Comparison of ENCODE assay signal across 10 cellular contexts in genomic region chr19:48695743-48696352, GRCh38. TPM values are rescaled to one million over a fixed set of nuclear protein-coding genes. Genes with fewer than 3 reads are reported as not detected.
DNase-seq lines count a peak whose midpoint lies in the region; ATAC-seq and TF ChIP-seq lines count a peak whose summit lies in the region.
"Had no signal": no experiment of that assay in that cellular context is flagged by ENCODE, and none has a peak within 500 bp of the region (broad histone marks: within the 10 kb centered on the region; RNA-seq: fewer than 3 reads in every experiment).

Gene FUT2, plus strand, starts transcription at chr19:48695971. Its CDS starts 6,986 bp downstream, at chr19:48702957.

- TF ChIP-seq CTCF in fibroblast of lung (conservative IDR thresholded peaks at IDR 0.05 in 1 of 2, IDR thresholded peaks at IDR 0.05 in 1 of 2; ENCODE audit: low read depth in 1 of 2, low read length in 2 of 2) (no peak), progenitor cell of endocrine pancreas (IDR thresholded peaks at IDR 0.05; ENCODE audit: unreplicated experiment) (no peak)

- DNase-seq in ELF-1 (ENCODE audit: low read depth, low spot score) (peak; percentile 73), NCI-H748 (lab: John Stamatoyannopoulos, UW; ENCODE audit: unreplicated experiment) (peak; percentile 69), fibroblast of lung (ENCODE audit: low read depth in 2 of 2) (no peak), progenitor cell of endocrine pancreas (ENCODE audit: low spot score, unreplicated experiment) (no peak), foreskin melanocyte (no peak), AG20443 (ENCODE audit: low spot score) (no peak)
- no peak for DNase-seq in stimulated activated CD8-positive, alpha-beta memory T cell treated with anti-CD3 and anti-CD28 coated beads, Interleukin-4, amount 100 ng/mL, for 48 hours

- H3K9me3 Mint-ChIP-seq in progenitor cell of endocrine pancreas (ENCODE audit: low read depth): no peaks in the 10 kb centered on the region

- no peaks in the 10 kb centered on the region for H3K79me2 ChIP-seq in fibroblast of lung (ENCODE audit: control insufficient read depth, insufficient read depth, low read length)

- peaks cover 26% of the 10 kb centered on the region for H3K27me3 Mint-ChIP-seq in progenitor cell of endocrine pancreas

- H3K36me3 Mint-ChIP-seq in progenitor cell of endocrine pancreas (ENCODE audit: insufficient read depth): no peaks in the 10 kb centered on the region

- no peak for ATAC-seq in GM19035 (IDR thresholded peaks at IDR 0.05; ENCODE audit: unreplicated experiment)

- H2AFZ ChIP-seq in fibroblast of lung (ENCODE audit: low read length): no peak within 1 kb of the TSS

- no peaks in the 10 kb centered on the region for H3K36me3 ChIP-seq in fibroblast of lung (ENCODE audit: control insufficient read depth, insufficient read depth, low read length)
- H3K36me3 ChIP-seq: cardiac muscle cell had no signal

- H3K27ac Mint-ChIP-seq in progenitor cell of endocrine pancreas: peak within 1 kb of the TSS; percentile 82

- no peak within 1 kb of the TSS for H3K27ac ChIP-seq in fibroblast of lung (ENCODE audit: insufficient read depth, low read length)
- H3K27ac ChIP-seq: cardiac muscle cell had no signal

- H3K4me1 Mint-ChIP-seq in progenitor cell of endocrine pancreas (ENCODE audit: low read depth): peaks cover 10% of the 10 kb centered on the region

- no peaks in the 10 kb centered on the region for H3K27me3 ChIP-seq in fibroblast of lung (ENCODE audit: control insufficient read depth, insufficient read depth, low read length)

- H3K9me3 ChIP-seq in fibroblast of lung (ENCODE audit: control insufficient read depth, insufficient read depth, low read depth, low read length): no peaks in the 10 kb centered on the region

- peaks cover 2% of the 10 kb centered on the region for H3K4me1 ChIP-seq in fibroblast of lung (ENCODE audit: control insufficient read depth, extremely low read depth, insufficient read depth, low read length)

- H3K4me3 Mint-ChIP-seq in progenitor cell of endocrine pancreas (ENCODE audit: low read depth): peak within 1 kb of the TSS; percentile 73

- peak within 1 kb of the TSS; percentile 51 for H3K4me2 ChIP-seq in fibroblast of lung (ENCODE audit: extremely low read depth, insufficient read depth, low read length)

- peak within 1 kb of the TSS; percentile 7 for H3K9ac ChIP-seq in fibroblast of lung (ENCODE audit: insufficient read depth, low read length)

- H4K20me1 ChIP-seq in fibroblast of lung (ENCODE audit: control insufficient read depth, extremely low read depth, insufficient read depth, low read length): no peaks in the 10 kb centered on the region

- H3K4me3 ChIP-seq in fibroblast of lung (replicated peaks in 1 of 4; ENCODE audit: control extremely low read depth in 1 of 4, insufficient read depth in 1 of 4, low read depth in 3 of 4, low read length in 4 of 4): no peak within 1 kb of the TSS
- H3K4me3 ChIP-seq: cardiac muscle cell had no signal

RNA-seq across cellular contexts. Expression of gene FUT2, which starts in this region (rescaled TPM):
- total RNA-seq in fibroblast of lung: under 0.01 TPM in 1 of 2 replicates, not detected in the other
- polyA plus RNA-seq in fibroblast of lung: not detected in 2 replicates
- polyA plus RNA-seq in fibroblast of lung (2012): 0.15 and 0.30 TPM in 2 replicates
- not detected in 2 replicates for polyA minus RNA-seq in fibroblast of lung (ENCODE audit: low replicate concordance)
- 1.4 and 2.4 TPM in 2 replicates for total RNA-seq in progenitor cell of endocrine pancreas
- total RNA-seq: cardiac muscle cell, M059J had no signal

Comparison
In these comparisons a context has a peak if more than half of its experiments do, and no peak if none do; other contexts are left out.
1. DNase-seq: peak in ELF-1 (single experiment) and NCI-H748 (single experiment); none in fibroblast of lung (0 of 2), progenitor cell of endocrine pancreas (single experiment), foreskin melanocyte (single experiment), stimulated activated CD8-positive, alpha-beta memory T cell treated with anti-CD3 and anti-CD28 coated beads, Interleukin-4, amount 100 ng/mL, for 48 hours (single experiment) and AG20443 (single experiment).